Comparison of ENCODE assay signal across 8 cellular contexts in genomic region chr5:74934949-74935751, GRCh38.
A peak's percentile ranks its signal among the peaks of the same experiment; 100 is the strongest.
DNase-seq lines count a peak whose midpoint lies in the region; ATAC-seq and TF ChIP-seq lines count a peak whose summit lies in the region.

No MANE protein-coding gene starts in this region.

- H3K27ac ChIP-seq in OCI-LY3 (ENCODE audit: low read length) (no peak overlapping the region), right lobe of liver (peak overlapping the region in 2 of 3 donors; percentile 24 to 30)

- ATAC-seq in right lobe of liver, result peak; percentile 90 to 96 (median 93)
- ATAC-seq in HG03095 (IDR thresholded peaks at IDR 0.05; ENCODE audit: unreplicated experiment), result no peak

- TF ChIP-seq CTCF in GM12872 (IDR thresholded peaks at IDR 0.05; ENCODE audit: insufficient read depth, low read depth, low read length), result peak; percentile 44; the same call in 2 of the 3 replicates
- peak; percentile 53 for TF ChIP-seq CTCF in OCI-LY3 (IDR thresholded peaks at IDR 0.05; ENCODE audit: low read depth, low read length)
- peak; percentile 40 for TF ChIP-seq CTCF in astrocyte of the spinal cord (IDR thresholded peaks at IDR 0.05; ENCODE audit: low read depth, low read length)
- peak; percentile 58 to 78 (median 65) for TF ChIP-seq CTCF in right lobe of liver (IDR thresholded peaks at IDR 0.05)

- no peaks in the 10 kb centered on the region for H3K9me3 ChIP-seq in OCI-LY3 (ENCODE audit: insufficient read depth, low read length)
- H3K9me3 ChIP-seq in right lobe of liver, result no peaks in the 10 kb centered on the region

- no peak for TF ChIP-seq POLR2A in right lobe of liver (IDR thresholded peaks at IDR 0.05)

- CTCF ChIA-PET in HEK293T (lab: Yijun Ruan, JAX), result interaction anchor here (1.2 kb wide), 1 partner anchor 8 kb away, joined by 3 read pairs; no protein-coding TSS in a partner anchor

- no peaks in the 10 kb centered on the region for H4K20me1 ChIP-seq in OCI-LY3 (ENCODE audit: insufficient read depth, low read length)

- H2AFZ ChIP-seq in OCI-LY3 (ENCODE audit: low read depth, low read length), result no peak overlapping the region

- no peak overlapping the region for H3K9ac ChIP-seq in OCI-LY3 (ENCODE audit: low read length)

- H3K4me2 ChIP-seq in OCI-LY3 (ENCODE audit: low read length), result no peak overlapping the region

- no peaks in the 10 kb centered on the region for H3K36me3 ChIP-seq in OCI-LY3 (replicated peaks; ENCODE audit: low read depth, low read length)
- H3K36me3 ChIP-seq in right lobe of liver, result no peaks in the 10 kb centered on the region

- WGBS in right lobe of liver (ENCODE audit: insufficient coverage, low coverage, low lambda C conversion rate, missing lambda C conversion rate), result 2% methylated on average over 5 of the region's 9 CpGs

- H3K27me3 ChIP-seq in OCI-LY3 (ENCODE audit: low read depth, low read length) (no peaks in the 10 kb centered on the region), right lobe of liver (no peaks in the 10 kb centered on the region)

- in situ Hi-C loops in astrocyte of the spinal cord (cut with HindIII; ENCODE audit: low sequenced_read_pairs), result no loop called here

- POLR2A ChIA-PET in HEK293T (lab: Yijun Ruan, JAX), result no interaction called here

- H3K4me1 ChIP-seq in OCI-LY3 (ENCODE audit: low read length) (no peaks in the 10 kb centered on the region), right lobe of liver (peaks cover 0 to 9% (median 0%) of the 10 kb centered on the region in 4 donors)

- peak; percentile 60 for DNase-seq in astrocyte of the spinal cord (ENCODE audit: low read depth, low spot score)
- DNase-seq in right lobe of liver, result no peak
- no peak for DNase-seq in NOMO-1 (lab: John Stamatoyannopoulos, UW; ENCODE audit: unreplicated experiment in 2 of 2)
- no peak for DNase-seq in HEK293T (ENCODE audit: extremely low spot score)
- no peak for DNase-seq in islet precursor cell

- no peak overlapping the region for H3K4me3 ChIP-seq in OCI-LY3 (ENCODE audit: low read length)
- H3K4me3 ChIP-seq in astrocyte of the spinal cord (ENCODE audit: low read depth, low read length), result no peak overlapping the region
- no peak overlapping the region for H3K4me3 ChIP-seq in right lobe of liver

- H3K79me2 ChIP-seq in OCI-LY3 (ENCODE audit: low read length), result no peaks in the 10 kb centered on the region

- intact Hi-C loops in right lobe of liver (cut with DNase I), result loop anchor here in 1 of 2 donors (10.0 kb wide), 1 partner anchor 120 kb away; the partner anchor contains the start of gene GCNT4

TF ChIP-seq in HEK293T, 16 proteins besides CTCF, POLR2A, EP300 and RAD21:
- no peak for TF ChIP-seq BHLHE40 (IDR thresholded peaks at IDR 0.05; ENCODE audit: borderline replicate concordance)
- TF ChIP-seq CTBP1 (IDR thresholded peaks at IDR 0.05; ENCODE audit: borderline replicate concordance), result no peak
- no peak for TF ChIP-seq PKNOX1 (IDR thresholded peaks at IDR 0.05)
- TF ChIP-seq SP1 (IDR thresholded peaks at IDR 0.05), result no peak
- TF ChIP-seq FOXK2 (IDR thresholded peaks at IDR 0.05), result no peak
- TF ChIP-seq FOXA1 (IDR thresholded peaks at IDR 0.05), result no peak
- TF ChIP-seq TARDBP (IDR thresholded peaks at IDR 0.05), result no peak
- no peak for TF ChIP-seq ELF4 (IDR thresholded peaks at IDR 0.05)
- TF ChIP-seq NFRKB (IDR thresholded peaks at IDR 0.05), result no peak
- no peak for TF ChIP-seq ZNF384 (IDR thresholded peaks at IDR 0.05)
- no peak for TF ChIP-seq FOXM1 (IDR thresholded peaks at IDR 0.05; ENCODE audit: borderline replicate concordance)
- TF ChIP-seq SUZ12 (IDR thresholded peaks at IDR 0.05), result no peak
- TF ChIP-seq ARNT (IDR thresholded peaks at IDR 0.05), result no peak
- no peak for TF ChIP-seq L3MBTL2 (conservative IDR thresholded peaks at IDR 0.05)
- no peak for TF ChIP-seq LEF1 (IDR thresholded peaks at IDR 0.05; ENCODE audit: borderline replicate concordance)
- TF ChIP-seq HDGF (IDR thresholded peaks at IDR 0.05; ENCODE audit: borderline replicate concordance), result no peak
TF ChIP-seq in HEK293T: peak in this region for 0.
